24 cellular contexts compared by ENCODE assay signal in genomic region chrX:20796450-20796849, GRCh38.
"Had no signal": no experiment of that assay in that cellular context is flagged by ENCODE, and none has a peak within 500 bp of the region (broad histone marks: within the 10 kb centered on the region; RNA-seq: fewer than 3 reads in every experiment).

No MANE protein-coding gene starts in this region.

- H3K27me3 Mint-ChIP-seq: effector memory CD8-positive, alpha-beta T cell had no signal

- H3K27ac ChIP-seq: lower lobe of right lung, prostate gland, sigmoid colon, stomach, thyroid gland, vagina had no signal

- H3K9me3 ChIP-seq: lower lobe of right lung, prostate gland, sigmoid colon, thyroid gland, vagina had no signal

- H3K4me3 Mint-ChIP-seq: effector memory CD8-positive, alpha-beta T cell; immature natural killer cell; naive thymus-derived CD8-positive, alpha-beta T cell; nephron progenitor cell; stimulated activated effector memory CD8-positive, alpha-beta T cell treated with anti-CD3 and anti-CD28 coated beads, Interleukin-12 subunit alpha, Interleukin-12 subunit beta, amount 100 ng/mL, for 72 hours had no signal

- FAIRE-seq: endometrium, frontal cortex had no signal

- H3K27ac Mint-ChIP-seq: effector memory CD8-positive, alpha-beta T cell; immature natural killer cell; naive thymus-derived CD8-positive, alpha-beta T cell; nephron progenitor cell; stimulated activated effector memory CD8-positive, alpha-beta T cell treated with anti-CD3 and anti-CD28 coated beads, Interleukin-12 subunit alpha, Interleukin-12 subunit beta, amount 100 ng/mL, for 72 hours had no signal

- H3K4me1 Mint-ChIP-seq: immature natural killer cell; naive thymus-derived CD8-positive, alpha-beta T cell; nephron progenitor cell; stimulated activated effector memory CD8-positive, alpha-beta T cell treated with anti-CD3 and anti-CD28 coated beads, Interleukin-12 subunit alpha, Interleukin-12 subunit beta, amount 100 ng/mL, for 72 hours had no signal

- H3K36me3 ChIP-seq: lower lobe of right lung, prostate gland, sigmoid colon, stomach, thyroid gland, vagina had no signal

- H3K4me1 ChIP-seq: lower lobe of right lung, prostate gland, sigmoid colon, stomach, thyroid gland, vagina had no signal

- DNase-seq: effector memory CD8-positive, alpha-beta T cell; hypothalamus; immature natural killer cell; islet precursor cell; kidney glomerular epithelial cell; left colon; left ventricle myocardium superior; lower lobe of right lung; naive thymus-derived CD8-positive, alpha-beta T cell; nephron progenitor cell; nucleus accumbens; right cardiac atrium; sigmoid colon; stimulated activated CD4-positive, alpha-beta T cell treated with anti-CD3 and anti-CD28 coated beads, Interleukin-2, amount 100 ng/mL, for 24 hours; stimulated activated CD4-positive, alpha-beta T cell treated with anti-CD3 and anti-CD28 coated beads, Interleukin-4, amount 100 ng/mL, for 24 hours; stimulated activated naive CD4-positive, alpha-beta T cell treated with Interleukin-2 at 50 U/mL for 16 hours; stomach; thyroid gland; trophoblast cell had no signal

- H3K4me3 ChIP-seq: lower lobe of right lung, prostate gland, sigmoid colon, stomach, thyroid gland, vagina had no signal

- ATAC-seq: effector memory CD8-positive, alpha-beta T cell; left colon; left ventricle myocardium superior; lower lobe of right lung; naive thymus-derived CD8-positive, alpha-beta T cell; right cardiac atrium; stimulated activated effector memory CD8-positive, alpha-beta T cell treated with anti-CD3 and anti-CD28 coated beads, Interleukin-12 subunit alpha, Interleukin-12 subunit beta, amount 100 ng/mL, for 72 hours had no signal

- H3K36me3 Mint-ChIP-seq: immature natural killer cell; naive thymus-derived CD8-positive, alpha-beta T cell; stimulated activated effector memory CD8-positive, alpha-beta T cell treated with anti-CD3 and anti-CD28 coated beads, Interleukin-12 subunit alpha, Interleukin-12 subunit beta, amount 100 ng/mL, for 72 hours had no signal

- H3K9me3 Mint-ChIP-seq: effector memory CD8-positive, alpha-beta T cell; stimulated activated effector memory CD8-positive, alpha-beta T cell treated with anti-CD3 and anti-CD28 coated beads, Interleukin-12 subunit alpha, Interleukin-12 subunit beta, amount 100 ng/mL, for 72 hours had no signal

- H3K27me3 ChIP-seq: sigmoid colon, stomach, thyroid gland, vagina had no signal
